Comparison of ENCODE assay signal across 22 cellular contexts in genomic region chr20:48398506-48399449, GRCh38.
DNase-seq lines count a peak whose midpoint lies in the region; ATAC-seq and TF ChIP-seq lines count a peak whose summit lies in the region.
"Had no signal": no experiment of that assay in that cellular context is flagged by ENCODE, and none has a peak within 500 bp of the region (broad histone marks: within the 10 kb centered on the region; RNA-seq: fewer than 3 reads in every experiment).

No MANE protein-coding gene starts in this region.

- H3K36me3 Mint-ChIP-seq in neural progenitor cell = no peaks in the 10 kb centered on the region
- H3K36me3 Mint-ChIP-seq: activated CD4-positive, alpha-beta memory T cell treated with anti-CD3 and anti-CD28 coated beads for 36 hours; natural killer cell; WTC11 had no signal

- CTCF ChIA-PET in PC-3 (lab: Charles Lee) = no interaction called here

- 16 to 58% methylated on average over 4 to 13 of the region's 16 CpGs for WGBS in body of pancreas, 2 donors
- 66 to 70% methylated on average over 8 to 10 of the region's 16 CpGs for WGBS in tibial nerve, 2 donors

- H3K27me3 ChIP-seq in body of pancreas (no peaks in the 10 kb centered on the region), neural progenitor cell (no peaks in the 10 kb centered on the region), tibial nerve (peaks cover 0 to 8% of the 10 kb centered on the region in 2 donors), PC-3 (ENCODE audit: low read length) (peaks cover 100% of the 10 kb centered on the region)
- H3K27me3 ChIP-seq: esophagus muscularis mucosa, gastroesophageal sphincter, thyroid gland had no signal

- TF ChIP-seq POLR2A in body of pancreas (IDR thresholded peaks at IDR 0.05) (no peak), tibial nerve (IDR thresholded peaks at IDR 0.05) (no peak)

- H3K4me1 Mint-ChIP-seq in neural progenitor cell = peaks cover 56% of the 10 kb centered on the region
- H3K4me1 Mint-ChIP-seq: natural killer cell had no signal

- peak; percentile 78 for DNase-seq in DMS 273 treated with DMSO at 0.1 percent for 48 hours (lab: John Stamatoyannopoulos, UW)
- peak; percentile 78 for DNase-seq in NCI-H1694 treated with DMSO at 0.1 percent for 48 hours (lab: John Stamatoyannopoulos, UW)
- DNase-seq in body of pancreas = no peak
- peak; percentile 73 for DNase-seq in neural progenitor cell (ENCODE audit: low spot score)
- DNase-seq in tibial nerve (ENCODE audit: low spot score in 2 of 2) = no peak
- no peak for DNase-seq in PC-3
- DNase-seq in SHP77 treated with DMSO at 0.1 percent for 48 hours (lab: John Stamatoyannopoulos, UW) = no peak
- DNase-seq: activated CD4-positive, alpha-beta memory T cell treated with anti-CD3 and anti-CD28 coated beads for 36 hours; activated naive CD4-positive, alpha-beta T cell treated with Interleukin-2 at 50 U/mL for 16 hours; effector memory CD4-positive, alpha-beta T cell; Kasumi-1; natural killer cell; NCI-H1092; NCI-H2081; stimulated activated naive CD8-positive, alpha-beta T cell treated with anti-CD3 and anti-CD28 coated beads, Interleukin-15, Interleukin-2, amounts not matched to agents 100 U/mL and 50 U/mL, for 24 hours; thyroid gland had no signal

- H3K9ac ChIP-seq in neural progenitor cell (no peak overlapping the region), PC-3 (ENCODE audit: low read length) (no peak overlapping the region)

- POLR2A ChIA-PET in PC-3 (lab: Charles Lee; ENCODE audit: unreplicated experiment) = no interaction called here

- H2AFZ ChIP-seq in neural progenitor cell (replicated peaks) (no peak overlapping the region), PC-3 (ENCODE audit: low read length) (no peak overlapping the region)

- TF ChIP-seq CTCF in body of pancreas (IDR thresholded peaks at IDR 0.05) (no peak), neural progenitor cell (IDR thresholded peaks at IDR 0.05) (no peak), tibial nerve (IDR thresholded peaks at IDR 0.05) (no peak), PC-3 (conservative IDR thresholded peaks at IDR 0.05; ENCODE audit: low read depth, low read length) (no peak)

- no peak overlapping the region for H3K4me3 ChIP-seq in body of pancreas
- H3K4me3 ChIP-seq in neural progenitor cell = no peak overlapping the region
- no peak overlapping the region for H3K4me3 ChIP-seq in tibial nerve
- no peak overlapping the region for H3K4me3 ChIP-seq in PC-3 (ENCODE audit: low read length)
- H3K4me3 ChIP-seq: esophagus muscularis mucosa, gastroesophageal sphincter, HAP-1, SK-N-MC, skin epidermis, thyroid gland had no signal

- no peak overlapping the region for H3K27ac Mint-ChIP-seq in neural progenitor cell
- H3K27ac Mint-ChIP-seq: activated CD4-positive, alpha-beta memory T cell treated with anti-CD3 and anti-CD28 coated beads for 36 hours; natural killer cell; WTC11 had no signal

- H3K4me1 ChIP-seq in body of pancreas (peaks cover 21% of the 10 kb centered on the region), neural progenitor cell (peaks cover 37% of the 10 kb centered on the region), tibial nerve (peaks cover 0 to 4% (median 0%) of the 10 kb centered on the region in 4 donors), PC-3 (ENCODE audit: insufficient read depth, low read length) (no peaks in the 10 kb centered on the region)
- H3K4me1 ChIP-seq: HAP-1, thyroid gland had no signal

- H3K4me3 Mint-ChIP-seq in neural progenitor cell = peak overlapping the region; percentile 43
- H3K4me3 Mint-ChIP-seq: activated CD4-positive, alpha-beta memory T cell treated with anti-CD3 and anti-CD28 coated beads for 36 hours; natural killer cell; WTC11 had no signal

- TF ChIP-seq EP300 in tibial nerve (IDR thresholded peaks at IDR 0.05) = no peak

- H3K27me3 Mint-ChIP-seq in neural progenitor cell (ENCODE audit: insufficient read depth, low read depth) = peaks cover 21% of the 10 kb centered on the region

- no peaks in the 10 kb centered on the region for H3K9me2 ChIP-seq in PC-3 (replicated peaks; ENCODE audit: low read length)

- H3K27ac ChIP-seq in body of pancreas (peak overlapping the region in 1 of 4 donors; percentile 17), neural progenitor cell (peak overlapping the region; percentile 81), tibial nerve (no peak overlapping the region), PC-3 (ENCODE audit: low read length) (no peak overlapping the region)
- H3K27ac ChIP-seq: esophagus muscularis mucosa, gastroesophageal sphincter, SK-N-MC, skin epidermis, thyroid gland had no signal

- H3K9me3 ChIP-seq in body of pancreas (no peaks in the 10 kb centered on the region), neural progenitor cell (ENCODE audit: low read depth) (no peaks in the 10 kb centered on the region), tibial nerve (no peaks in the 10 kb centered on the region), PC-3 (ENCODE audit: low read length) (no peaks in the 10 kb centered on the region)
- H3K9me3 ChIP-seq: esophagus muscularis mucosa, gastroesophageal sphincter, HAP-1, thyroid gland had no signal

- intact Hi-C loops in body of pancreas (cut with DNase I) (no loop called here), PC-3 (cut with micrococcal nuclease) (no loop called here)

- H3K4me2 ChIP-seq in neural progenitor cell (peak overlapping the region; percentile 67), PC-3 (ENCODE audit: low read length) (no peak overlapping the region)

- H3K36me3 ChIP-seq in body of pancreas (replicated peaks in 1 of 2; ENCODE audit: insufficient read depth in 1 of 2, low read depth in 2 of 2) = no peaks in the 10 kb centered on the region
- no peaks in the 10 kb centered on the region for H3K36me3 ChIP-seq in neural progenitor cell
- no peaks in the 10 kb centered on the region for H3K36me3 ChIP-seq in tibial nerve
- H3K36me3 ChIP-seq in PC-3 (ENCODE audit: low read depth, low read length) = no peaks in the 10 kb centered on the region
- H3K36me3 ChIP-seq: esophagus muscularis mucosa, gastroesophageal sphincter, HAP-1, thyroid gland had no signal

- no peaks in the 10 kb centered on the region for H3K79me2 ChIP-seq in neural progenitor cell (ENCODE audit: low read depth)
- no peaks in the 10 kb centered on the region for H3K79me2 ChIP-seq in PC-3 (ENCODE audit: low read length)

- H3F3A ChIP-seq in neural progenitor cell (ENCODE audit: low read depth) (peaks cover 12% of the 10 kb centered on the region), PC-3 (ENCODE audit: low read length, unreplicated experiment) (no peaks in the 10 kb centered on the region)

- peak; percentile 48 for ATAC-seq in body of pancreas
- no peak for ATAC-seq in PC-3
- ATAC-seq: gastroesophageal sphincter; natural killer cell; stimulated activated naive CD8-positive, alpha-beta T cell treated with anti-CD3 and anti-CD28 coated beads, Interleukin-15, Interleukin-2, amounts not matched to agents 100 U/mL and 50 U/mL, for 24 hours; WTC11 had no signal

- H4K20me1 ChIP-seq in neural progenitor cell (ENCODE audit: low read depth) (no peaks in the 10 kb centered on the region), PC-3 (ENCODE audit: low read length) (no peaks in the 10 kb centered on the region)

- no TSS peak for BruUV-seq in PC-3 (replicated peaks; lab: Mats Ljungman, UMichigan)

- peaks cover 9% of the 10 kb centered on the region for H3K9me3 Mint-ChIP-seq in neural progenitor cell
- H3K9me3 Mint-ChIP-seq: activated CD4-positive, alpha-beta memory T cell treated with anti-CD3 and anti-CD28 coated beads for 36 hours; natural killer cell; WTC11 had no signal

Comparison
In these comparisons a context has a peak if more than half of its experiments do, and no peak if none do; other contexts are left out.
1. DNase-seq: peak in DMS 273 treated with DMSO at 0.1 percent for 48 hours (single experiment), NCI-H1694 treated with DMSO at 0.1 percent for 48 hours (single experiment) and neural progenitor cell (single experiment); none in body of pancreas (0 of 4), tibial nerve (0 of 2), PC-3 (single experiment) and SHP77 treated with DMSO at 0.1 percent for 48 hours (single experiment).